Comparison of ENCODE assay signal across 9 cellular contexts in genomic region chr10:15254808-15255655, GRCh38.
DNase-seq lines count a peak whose midpoint lies in the region; TF ChIP-seq lines count a peak whose summit lies in the region.
"Had no signal": no experiment of that assay in that cellular context is flagged by ENCODE, and none has a peak within 500 bp of the region (broad histone marks: within the 10 kb centered on the region; RNA-seq: fewer than 3 reads in every experiment).

No MANE protein-coding gene starts in this region.

- H3K4me1 ChIP-seq in Peyer's patch: no peaks in the 10 kb centered on the region
- H3K4me1 ChIP-seq in esophagus (ENCODE audit: control insufficient read depth in 2 of 2, insufficient read depth in 2 of 2, low read length in 1 of 2): no peaks in the 10 kb centered on the region
- H3K4me1 ChIP-seq: A549 had no signal

- 45% methylated on average over 10 of the region's 10 CpGs for WGBS in esophagus, 2 donors

- H3K27me3 ChIP-seq in Peyer's patch (no peaks in the 10 kb centered on the region), esophagus (ENCODE audit: control insufficient read depth in 1 of 2, insufficient read depth in 2 of 2, low read length in 2 of 2) (no peaks in the 10 kb centered on the region)

- H3K4me3 ChIP-seq in Peyer's patch (peak overlapping the region; percentile 6 to 31 (median 25)), esophagus (ENCODE audit: low read depth in 1 of 2, low read length in 2 of 2) (peak overlapping the region; percentile 29 to 40), foreskin fibroblast (ENCODE audit: low read depth in 1 of 2, low read length in 2 of 2) (no peak overlapping the region)
- H3K4me3 ChIP-seq: A549 had no signal

- H3K36me3 ChIP-seq in Peyer's patch (peaks cover 0 to 6% (median 0%) of the 10 kb centered on the region in 3 donors), esophagus (ENCODE audit: control insufficient read depth in 2 of 2, insufficient read depth in 2 of 2, low read length in 1 of 2) (no peaks in the 10 kb centered on the region)

- TF ChIP-seq CTCF in Peyer's patch (IDR thresholded peaks at IDR 0.05) (no peak), foreskin fibroblast (IDR thresholded peaks at IDR 0.05; ENCODE audit: low read depth, low read length) (no peak)

- DNase-seq in NCI-H146 (lab: John Stamatoyannopoulos, UW) (peak; percentile 73), NCI-H146 treated with DMSO at 0.1 percent for 48 hours (lab: John Stamatoyannopoulos, UW; ENCODE audit: unreplicated experiment) (no peak), Peyer's patch (no peak), NCI-H524 treated with DMSO at 0.1 percent for 48 hours (lab: John Stamatoyannopoulos, UW) (no peak), A172 (ENCODE audit: low spot score) (no peak), foreskin fibroblast (no peak)
- peak; percentile 4 to 9 for DNase-seq in stimulated activated CD4-positive, alpha-beta T cell treated with anti-CD3 and anti-CD28 coated beads, Interleukin-2, amount 100 ng/mL, for 48 hours

- TF ChIP-seq POLR2A in Peyer's patch (IDR thresholded peaks at IDR 0.05): no peak

- H3K27ac ChIP-seq in Peyer's patch (no peak overlapping the region), esophagus (ENCODE audit: low read depth in 2 of 2, low read length in 1 of 2) (no peak overlapping the region)
- H3K27ac ChIP-seq: A549 had no signal

- no peaks in the 10 kb centered on the region for H3K9me3 ChIP-seq in Peyer's patch
- H3K9me3 ChIP-seq in esophagus (ENCODE audit: control insufficient read depth in 2 of 2, insufficient read depth in 1 of 2, low read depth in 1 of 2, low read length in 1 of 2): no peaks in the 10 kb centered on the region
- H3K9me3 ChIP-seq: A549 had no signal

Comparison
In these comparisons a context has a peak if more than half of its experiments do, and no peak if none do; other contexts are left out.
1. DNase-seq: peak in NCI-H146 (single experiment) and stimulated activated CD4-positive, alpha-beta T cell treated with anti-CD3 and anti-CD28 coated beads, Interleukin-2, amount 100 ng/mL, for 48 hours (2 of 2); none in NCI-H146 treated with DMSO at 0.1 percent for 48 hours (single experiment), Peyer's patch (0 of 3), NCI-H524 treated with DMSO at 0.1 percent for 48 hours (single experiment), A172 (single experiment) and foreskin fibroblast (0 of 2).
2. H3K4me3 ChIP-seq: peak in Peyer's patch (4 of 4) and esophagus (2 of 2); none in foreskin fibroblast (0 of 2).